ENCODE assay signal across 9 cellular contexts in genomic region chr10:98415710-98416077, GRCh38. TPM values are rescaled to one million over a fixed set of nuclear protein-coding genes. Genes with fewer than 3 reads are reported as not detected.
A peak's percentile ranks its signal among the peaks of the same experiment; 100 is the strongest.
DNase-seq lines count a peak whose midpoint lies in the region; TF ChIP-seq lines count a peak whose summit lies in the region.
"Had no signal": no experiment of that assay in that cellular context is flagged by ENCODE, and none has a peak within 500 bp of the region (broad histone marks: within the 10 kb centered on the region; RNA-seq: fewer than 3 reads in every experiment).

No MANE protein-coding gene starts in this region.

- H3K4me1 Mint-ChIP-seq in CD4-positive, alpha-beta memory T cell: peaks cover 12 to 26% (median 19%) of the 10 kb centered on the region in 4 donors
- peaks cover 5% of the 10 kb centered on the region for H3K4me1 Mint-ChIP-seq in endodermal cell
- H3K4me1 Mint-ChIP-seq in osteocyte (ENCODE audit: unreplicated experiment): peaks cover 24% of the 10 kb centered on the region

- peak overlapping the region; percentile 19 to 97 (median 86) for H3K27ac Mint-ChIP-seq in CD4-positive, alpha-beta memory T cell
- H3K27ac Mint-ChIP-seq in endodermal cell: peak overlapping the region; percentile 55
- H3K27ac Mint-ChIP-seq in osteocyte (ENCODE audit: unreplicated experiment): peak overlapping the region; percentile 82

- H3K9me3 ChIP-seq in CD4-positive, alpha-beta memory T cell (ENCODE audit: control insufficient read depth in 1 of 2, low read length in 2 of 2): no peaks in the 10 kb centered on the region
- H3K9me3 ChIP-seq in MM.1S (replicated peaks; ENCODE audit: insufficient read depth, low read length) (no peaks in the 10 kb centered on the region), endodermal cell (ENCODE audit: control insufficient read depth, low read length) (no peaks in the 10 kb centered on the region)

- 63 to 83% methylated on average over 5 to 8 of the region's 8 CpGs for WGBS in endodermal cell (ENCODE audit: insufficient coverage in 1 of 2, insufficient read length in 1 of 2), 2 experiments

- H3K36me3 ChIP-seq in CD4-positive, alpha-beta memory T cell (ENCODE audit: insufficient read depth, low read length): peaks cover 12% of the 10 kb centered on the region
- H3K36me3 ChIP-seq in MM.1S (replicated peaks; ENCODE audit: insufficient read depth, low read length) (no peaks in the 10 kb centered on the region), endodermal cell (ENCODE audit: control insufficient read depth, insufficient read depth, low read length) (no peaks in the 10 kb centered on the region)

- POLR2A ChIA-PET in CD4-positive, alpha-beta memory T cell (lab: Charles Lee; ENCODE audit: partially characterized antibody): interaction anchor here (0.5 to 2.0 kb wide), 4 partner anchors 10 to 244 kb away, joined by 3 to 9 read pairs (median 3); no protein-coding TSS in a partner anchor

- no peak overlapping the region for H2AFZ ChIP-seq in MM.1S (ENCODE audit: low read length)

- no peaks in the 10 kb centered on the region for H3K9me3 Mint-ChIP-seq in CD4-positive, alpha-beta memory T cell
- no peaks in the 10 kb centered on the region for H3K9me3 Mint-ChIP-seq in endodermal cell
- no peaks in the 10 kb centered on the region for H3K9me3 Mint-ChIP-seq in osteocyte (ENCODE audit: unreplicated experiment)

- intact Hi-C loops in CD4-positive, alpha-beta memory T cell (cut with micrococcal nuclease): loop anchor here (1.0 kb wide), 1 partner anchor 31 kb away; the partner anchor contains the start of gene HPS1

- H3K27me3 ChIP-seq in CD4-positive, alpha-beta memory T cell (ENCODE audit: insufficient read depth, low read length): no peaks in the 10 kb centered on the region
- no peaks in the 10 kb centered on the region for H3K27me3 ChIP-seq in MM.1S (replicated peaks; ENCODE audit: insufficient read depth, low read length)
- H3K27me3 ChIP-seq in endodermal cell (ENCODE audit: control insufficient read depth, insufficient read depth, low read length, poor library complexity, severe bottlenecking): no peaks in the 10 kb centered on the region

- H3K9ac ChIP-seq in MM.1S (ENCODE audit: low read length) (no peak overlapping the region), endodermal cell (ENCODE audit: extremely low read depth, low read length, poor library complexity, severe bottlenecking) (no peak overlapping the region)

- peaks cover 12 to 39% of the 10 kb centered on the region in 2 donors for H3K36me3 Mint-ChIP-seq in CD4-positive, alpha-beta memory T cell
- H3K36me3 Mint-ChIP-seq in endodermal cell (ENCODE audit: low read depth) (peaks cover 11% of the 10 kb centered on the region), osteocyte (ENCODE audit: unreplicated experiment) (peaks cover 9% of the 10 kb centered on the region)

- peak overlapping the region; percentile 47 for H3K27ac ChIP-seq in CD4-positive, alpha-beta memory T cell (ENCODE audit: low read depth, low read length)
- H3K27ac ChIP-seq in MM.1S (ENCODE audit: low read length): no peak overlapping the region
- peak overlapping the region; percentile 69 for H3K27ac ChIP-seq in endodermal cell (ENCODE audit: low read depth, low read length)

- H3K4me2 ChIP-seq in MM.1S (ENCODE audit: low read depth, low read length): peak overlapping the region; percentile 44; the same call in 1 of the 2 replicates

- DNase-seq in CD4-positive, alpha-beta memory T cell: no peak
- no peak for DNase-seq in MM.1S
- DNase-seq in endodermal cell: no peak
- DNase-seq in osteocyte (ENCODE audit: extremely low spot score, unreplicated experiment): no peak
- DNase-seq in HK-2 (ENCODE audit: unreplicated experiment): no peak
- DNase-seq in cortex of kidney (lab: John Stamatoyannopoulos, UW): no peak
- DNase-seq in OCI-M1 (lab: John Stamatoyannopoulos, UW): no peak
- no peak for DNase-seq in foreskin melanocyte
- DNase-seq: NCI-H1930 had no signal

- H3K4me1 ChIP-seq in CD4-positive, alpha-beta memory T cell (ENCODE audit: insufficient read depth, low read length): peaks cover 16% of the 10 kb centered on the region
- H3K4me1 ChIP-seq in MM.1S (ENCODE audit: low read length): peaks cover 32% of the 10 kb centered on the region
- H3K4me1 ChIP-seq in endodermal cell (ENCODE audit: control insufficient read depth, insufficient read depth, low read length): no peaks in the 10 kb centered on the region

- CTCF ChIA-PET in CD4-positive, alpha-beta memory T cell (lab: Charles Lee; ENCODE audit: partially characterized antibody): interaction anchor here (2.7 kb wide), 1 partner anchor 10 kb away, joined by 10 read pairs; no protein-coding TSS in a partner anchor

- H3K79me2 ChIP-seq in MM.1S (ENCODE audit: low read length): peaks cover 9% of the 10 kb centered on the region

- H3K4me3 ChIP-seq in CD4-positive, alpha-beta memory T cell (ENCODE audit: low read length in 2 of 2): no peak overlapping the region
- H3K4me3 ChIP-seq in MM.1S (ENCODE audit: low read length): no peak overlapping the region
- no peak overlapping the region for H3K4me3 ChIP-seq in endodermal cell (ENCODE audit: low read length)

- H3K27me3 Mint-ChIP-seq in CD4-positive, alpha-beta memory T cell: no peaks in the 10 kb centered on the region
- H3K27me3 Mint-ChIP-seq in endodermal cell (ENCODE audit: insufficient read depth) (no peaks in the 10 kb centered on the region), osteocyte (ENCODE audit: unreplicated experiment) (no peaks in the 10 kb centered on the region)

- no peaks in the 10 kb centered on the region for H3K9me2 ChIP-seq in MM.1S (replicated peaks; ENCODE audit: insufficient read depth, low read length)

- peaks cover 18% of the 10 kb centered on the region for H3F3A ChIP-seq in MM.1S (ENCODE audit: insufficient read depth, low read length)

- H3K4me3 Mint-ChIP-seq in CD4-positive, alpha-beta memory T cell: peak overlapping the region in 3 of 8 donors; percentile 49 to 98 (median 97)
- no peak overlapping the region for H3K4me3 Mint-ChIP-seq in endodermal cell
- no peak overlapping the region for H3K4me3 Mint-ChIP-seq in osteocyte (ENCODE audit: unreplicated experiment)

- H4K20me1 ChIP-seq in MM.1S (ENCODE audit: insufficient read depth, low read length): no peaks in the 10 kb centered on the region

- TF ChIP-seq CTCF in MM.1S (IDR thresholded peaks at IDR 0.05; ENCODE audit: low read length): no peak
- no peak for TF ChIP-seq CTCF in endodermal cell (conservative IDR thresholded peaks at IDR 0.05)
- no peak for TF ChIP-seq CTCF in osteocyte (IDR thresholded peaks at IDR 0.05)

RNA-seq across cellular contexts. Expression of gene PYROXD2, which starts 0.7 kb away (rescaled TPM):
- total RNA-seq in CD4-positive, alpha-beta memory T cell: 10 to 100 TPM; 36.2 to 36.6 TPM
- 1 to 10 TPM in 1 of 2 donors, under 1 TPM in 1; 0.98 to 2.8 TPM for polyA plus RNA-seq in CD4-positive, alpha-beta memory T cell
- total RNA-seq in endodermal cell (1 to 10 TPM; 9.2 to 9.5 TPM), osteocyte (4.6 and 4.8 TPM in 2 replicates)
- 13.3 TPM for polyA plus RNA-seq in endodermal cell (2013, experiment 1 of 2)
- 13.5 TPM for polyA plus RNA-seq in endodermal cell (2013, experiment 2 of 2)

RNA-seq across cellular contexts. Expression of gene HPS1, which starts 31.0 kb away (rescaled TPM):
- total RNA-seq in CD4-positive, alpha-beta memory T cell: 100 to 1,000 TPM; 106 to 115 TPM
- 10 to 100 TPM; 72.0 to 76.7 TPM for polyA plus RNA-seq in CD4-positive, alpha-beta memory T cell
- total RNA-seq in endodermal cell (10 to 100 TPM; 39.6 to 43.3 TPM), osteocyte (61.9 and 67.1 TPM in 2 replicates)
- polyA plus RNA-seq in endodermal cell (2013, experiment 1 of 2): 38.1 TPM
- 31.8 TPM for polyA plus RNA-seq in endodermal cell (2013, experiment 2 of 2)
